ENCODE assay signal across 16 cellular contexts in genomic region chr7:45401155-45401554, GRCh38.
"Had no signal": no experiment of that assay in that cellular context is flagged by ENCODE, and none has a peak within 500 bp of the region (broad histone marks: within the 10 kb centered on the region; RNA-seq: fewer than 3 reads in every experiment).

No MANE protein-coding gene starts in this region.

- DNase-seq: effector memory CD8-positive, alpha-beta T cell; esophagus squamous epithelium; foreskin keratinocyte; kidney glomerular epithelial cell; naive thymus-derived CD4-positive, alpha-beta T cell; nephron progenitor cell; ovary; sigmoid colon; stimulated activated CD4-positive, alpha-beta T cell treated with anti-CD3 and anti-CD28 coated beads, Interleukin-2, amount 100 ng/mL, for 24 hours; stimulated activated naive CD4-positive, alpha-beta T cell treated with Interleukin-2 at 50 U/mL for 16 hours; tibial artery; upper lobe of left lung; uterus had no signal

- H3K4me1 Mint-ChIP-seq: nephron progenitor cell had no signal

- H3K4me3 ChIP-seq: esophagus squamous epithelium, hepatocyte, ovary, right atrium auricular region, sigmoid colon, skin epidermis, tibial artery, upper lobe of left lung, uterus had no signal

- ATAC-seq: effector memory CD8-positive, alpha-beta T cell; foreskin keratinocyte; naive thymus-derived CD4-positive, alpha-beta T cell had no signal

- H3K4me3 Mint-ChIP-seq: effector memory CD8-positive, alpha-beta T cell; naive thymus-derived CD4-positive, alpha-beta T cell; nephron progenitor cell had no signal

- H3K27ac Mint-ChIP-seq: effector memory CD8-positive, alpha-beta T cell; naive thymus-derived CD4-positive, alpha-beta T cell; nephron progenitor cell had no signal
